Comparison of ENCODE assay signal across 2 cellular contexts in genomic region chr6:4224082-4224978, GRCh38.
A peak's percentile ranks its signal among the peaks of the same experiment; 100 is the strongest.
TF ChIP-seq lines count a peak whose summit lies in the region.

No MANE protein-coding gene starts in this region.

TF ChIP-seq in IMR-90, 13 proteins besides CTCF, POLR2A, EP300 and RAD21:
- TF ChIP-seq MXI1 (IDR thresholded peaks at IDR 0.05; ENCODE audit: borderline replicate concordance, low read depth, low read length): 0 out of 2 replicates have a peak, but pooled peaks have one; percentile 16
- TF ChIP-seq CEBPB (IDR thresholded peaks at IDR 0.05; ENCODE audit: low read depth, low read length): no peak
TF ChIP-seq in IMR-90: peak in this region for 1.

TF ChIP-seq in SK-N-SH, 30 proteins besides CTCF, POLR2A, EP300 and RAD21 (continued from another document):
- no peak for TF ChIP-seq FOSL2 (IDR thresholded peaks at IDR 0.05; ENCODE audit: borderline replicate concordance, low read depth)
- TF ChIP-seq YY1 (IDR thresholded peaks at IDR 0.05; ENCODE audit: low read depth): no peak
- TF ChIP-seq FOXJ3 (CRISPR knock-in tag; IDR thresholded peaks at IDR 0.05): no peak
- TF ChIP-seq PBX3 (IDR thresholded peaks at IDR 0.05): no peak
- TF ChIP-seq ZBTB33 (IDR thresholded peaks at IDR 0.05; ENCODE audit: borderline replicate concordance, low read depth): no peak
- TF ChIP-seq MXI1 (IDR thresholded peaks at IDR 0.05; ENCODE audit: low read depth, low read length): no peak
- no peak for TF ChIP-seq RCOR1 (IDR thresholded peaks at IDR 0.05; ENCODE audit: low read length)
- no peak for TF ChIP-seq RFX5 (IDR thresholded peaks at IDR 0.05; ENCODE audit: low read length)
